ENCODE assay signal across 25 cellular contexts in genomic region chr10:78563224-78563764, GRCh38.
DNase-seq lines count a peak whose midpoint lies in the region; TF ChIP-seq lines count a peak whose summit lies in the region.
"Had no signal": no experiment of that assay in that cellular context is flagged by ENCODE, and none has a peak within 500 bp of the region (broad histone marks: within the 10 kb centered on the region; RNA-seq: fewer than 3 reads in every experiment).

No MANE protein-coding gene starts in this region.

- no peaks in the 10 kb centered on the region for H3K36me3 Mint-ChIP-seq in brain
- H3K36me3 Mint-ChIP-seq: CD4-positive, alpha-beta memory T cell had no signal

- H3K27ac Mint-ChIP-seq in brain, result peak overlapping the region in 3 of 5 experiments; percentile 60 to 79 (median 73)
- H3K27ac Mint-ChIP-seq: CD4-positive, alpha-beta memory T cell had no signal

- H3K9me2 ChIP-seq in hepatocyte (replicated peaks; ENCODE audit: insufficient read depth), result no peaks in the 10 kb centered on the region

- no peaks in the 10 kb centered on the region for H4K20me1 ChIP-seq in hepatocyte (ENCODE audit: insufficient read depth, poor library complexity, severe bottlenecking)

- H3K4me2 ChIP-seq in hepatocyte, result no peak overlapping the region
- H3K4me2 ChIP-seq: PC-9 had no signal

- H2AFZ ChIP-seq in hepatocyte, result no peak overlapping the region
- H2AFZ ChIP-seq: PC-9 had no signal

- H3K27ac ChIP-seq in hepatocyte (peak overlapping the region; percentile 82), subcutaneous abdominal adipose tissue (ENCODE audit: low read depth, low read length) (peak overlapping the region; percentile 9), adrenal gland (no peak overlapping the region)
- H3K27ac ChIP-seq: PC-9 had no signal

- H3K4me1 ChIP-seq in adipocyte (ENCODE audit: control insufficient read depth, insufficient read depth, low read length), result peaks cover 23% of the 10 kb centered on the region
- peaks cover 48% of the 10 kb centered on the region for H3K4me1 ChIP-seq in hepatocyte (ENCODE audit: insufficient read depth)
- peaks cover 5 to 29% (median 26%) of the 10 kb centered on the region in 5 donors for H3K4me1 ChIP-seq in subcutaneous abdominal adipose tissue (ENCODE audit: control insufficient read depth in 5 of 5, insufficient read depth in 5 of 5, low read length in 5 of 5)
- no peaks in the 10 kb centered on the region for H3K4me1 ChIP-seq in adrenal gland (replicated peaks in 1 of 2)

- H3K9me3 ChIP-seq in adipocyte (ENCODE audit: control insufficient read depth, low read length) (peaks cover under 1% of the 10 kb centered on the region), hepatocyte (ENCODE audit: low read depth) (no peaks in the 10 kb centered on the region), subcutaneous abdominal adipose tissue (ENCODE audit: control insufficient read depth in 5 of 5, low read length in 5 of 5) (no peaks in the 10 kb centered on the region), adrenal gland (replicated peaks in 1 of 3) (no peaks in the 10 kb centered on the region)
- H3K9me3 ChIP-seq: Caco-2, MG63 had no signal

- peak; percentile 37 for DNase-seq in adipocyte (ENCODE audit: low read depth)
- peak; percentile 37 for DNase-seq in hepatocyte (ENCODE audit: low spot score)
- no peak for DNase-seq in adrenal gland
- no peak for DNase-seq in NCI-H2081 treated with DMSO at 0.1 percent for 48 hours (lab: John Stamatoyannopoulos, UW)
- DNase-seq in inferior parietal cortex (ENCODE audit: extremely low spot score), result no peak
- DNase-seq: C1 segment of cervical spinal cord; Caco-2; CD4-positive, alpha-beta memory T cell; DMS79; GF-D8; HCEC 1CT; IMR-90; KG1; MG63; NCI-H1105 treated with DMSO at 0.1 percent for 48 hours; NCI-H146; NCI-H1930; NCI-H446 treated with DMSO at 0.1 percent for 48 hours; NCI-H526; NCI-H82; NK-92 treated with Interleukin-12 subunit alpha and Interleukin-12 subunit beta, amount 100 ng/mL, for 24 hours; PC-9; SHP77 had no signal

- H3K9me3 Mint-ChIP-seq in brain, result peaks cover 0 to 6% (median 0%) of the 10 kb centered on the region in 5 experiments
- H3K9me3 Mint-ChIP-seq: CD4-positive, alpha-beta memory T cell had no signal

- H3K79me2 ChIP-seq in hepatocyte, result no peaks in the 10 kb centered on the region

- H3K4me1 Mint-ChIP-seq in brain, result peaks cover 77% of the 10 kb centered on the region
- H3K4me1 Mint-ChIP-seq: CD4-positive, alpha-beta memory T cell had no signal

- TF ChIP-seq CTCF in brain (conservative IDR thresholded peaks at IDR 0.05), result no peak
- TF ChIP-seq CTCF in hepatocyte (IDR thresholded peaks at IDR 0.05; ENCODE audit: poor library complexity), result no peak
- TF ChIP-seq CTCF in adrenal gland (IDR thresholded peaks at IDR 0.05), result no peak

- H3K9ac ChIP-seq in adipocyte (ENCODE audit: low read length) (no peak overlapping the region), subcutaneous abdominal adipose tissue (ENCODE audit: low read length in 5 of 5) (no peak overlapping the region)

- intact Hi-C loops in adrenal gland (cut with DNase I), result no loop called here

- peaks cover 10% of the 10 kb centered on the region for H3K27me3 Mint-ChIP-seq in brain

- 57% methylated on average over 4 of the region's 4 CpGs for WGBS in hepatocyte (ENCODE audit: low lambda C conversion rate, missing lambda C conversion rate)
- WGBS in adrenal gland, 4 donors, result 70 to 84% (median 78%) methylated on average over 4 of the region's 4 CpGs

- no peak overlapping the region for H3K4me3 Mint-ChIP-seq in brain
- H3K4me3 Mint-ChIP-seq: CD4-positive, alpha-beta memory T cell had no signal

- no peaks in the 10 kb centered on the region for H3K36me3 ChIP-seq in adipocyte (ENCODE audit: control insufficient read depth, insufficient read depth, low read length, severe bottlenecking)
- H3K36me3 ChIP-seq in hepatocyte (replicated peaks; ENCODE audit: insufficient read depth, low read depth), result no peaks in the 10 kb centered on the region
- no peaks in the 10 kb centered on the region for H3K36me3 ChIP-seq in subcutaneous abdominal adipose tissue (ENCODE audit: control insufficient read depth in 5 of 5, insufficient read depth in 5 of 5, low read length in 5 of 5)
- no peaks in the 10 kb centered on the region for H3K36me3 ChIP-seq in adrenal gland (replicated peaks in 1 of 2)
- H3K36me3 ChIP-seq: MG63 had no signal

- H3K27me3 ChIP-seq in adipocyte (replicated peaks; ENCODE audit: control insufficient read depth, insufficient read depth, low read length) (no peaks in the 10 kb centered on the region), hepatocyte (no peaks in the 10 kb centered on the region), subcutaneous abdominal adipose tissue (ENCODE audit: control insufficient read depth in 5 of 5, insufficient read depth in 4 of 5, low read length in 5 of 5) (no peaks in the 10 kb centered on the region), adrenal gland (no peaks in the 10 kb centered on the region)
- H3K27me3 ChIP-seq: MG63 had no signal

- no peak for TF ChIP-seq POLR2A in adrenal gland (IDR thresholded peaks at IDR 0.05)

- H3K4me3 ChIP-seq in adipocyte (ENCODE audit: low read length), result no peak overlapping the region
- no peak overlapping the region for H3K4me3 ChIP-seq in hepatocyte
- no peak overlapping the region for H3K4me3 ChIP-seq in subcutaneous abdominal adipose tissue (ENCODE audit: low read depth in 1 of 5, low read length in 5 of 5)
- H3K4me3 ChIP-seq in adrenal gland, result no peak overlapping the region
- H3K4me3 ChIP-seq: MG63, PC-9 had no signal

Comparison
In these comparisons a context has a peak if more than half of its experiments do, and no peak if none do; other contexts are left out.
1. DNase-seq: peak in adipocyte (single experiment) and hepatocyte (single experiment); none in adrenal gland (0 of 7), NCI-H2081 treated with DMSO at 0.1 percent for 48 hours (single experiment) and inferior parietal cortex (single experiment).
2. H3K27ac ChIP-seq: peak in hepatocyte (single experiment) and subcutaneous abdominal adipose tissue (single experiment); none in adrenal gland (0 of 5).